Comparison of ENCODE assay signal across 9 cellular contexts in the genomic region with DNA sequence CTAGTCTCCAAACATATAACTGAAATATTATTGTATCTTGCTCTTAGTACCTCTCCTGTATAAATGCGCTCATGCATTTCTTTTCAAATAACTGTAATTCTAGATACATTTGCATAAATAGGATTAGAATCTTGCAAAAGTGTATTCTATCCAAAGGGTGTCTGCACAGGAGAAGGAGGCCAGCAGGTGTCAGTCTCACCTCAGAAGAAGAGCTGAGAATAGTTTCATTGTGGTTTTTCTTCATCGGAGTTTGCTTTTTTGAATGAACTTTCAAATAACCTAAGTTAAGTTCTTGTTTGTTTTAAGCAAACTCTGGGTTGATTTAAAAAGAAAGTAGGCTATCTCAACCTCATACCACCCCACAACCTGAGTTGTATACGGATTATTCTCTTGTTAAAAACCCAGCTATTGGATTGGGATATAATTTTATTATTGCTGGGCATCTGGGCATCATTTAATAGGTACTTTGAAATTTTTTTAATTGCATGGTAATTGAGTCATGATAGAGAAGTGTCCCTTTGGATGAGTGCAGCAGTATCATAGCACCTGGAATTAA.
DNase-seq lines count a peak whose midpoint lies in the region; ATAC-seq and TF ChIP-seq lines count a peak whose summit lies in the region.
"Had no signal": no experiment of that assay in that cellular context is flagged by ENCODE, and none has a peak within 500 bp of the region (broad histone marks: within the 10 kb centered on the region; RNA-seq: fewer than 3 reads in every experiment).

No MANE protein-coding gene starts in this region.

- peak; percentile 50 for ATAC-seq in GM19023 (IDR thresholded peaks at IDR 0.05; ENCODE audit: unreplicated experiment)

- no peak overlapping the region for H3K27ac ChIP-seq in C4-2B
- H3K27ac ChIP-seq in effector memory CD4-positive, alpha-beta T cell (ENCODE audit: insufficient read depth, low read length, poor library complexity, severe bottlenecking): no peak overlapping the region

- TF ChIP-seq CTCF in C4-2B (conservative IDR thresholded peaks at IDR 0.05) (peak; percentile 83), LNCaP clone FGC (IDR thresholded peaks at IDR 0.05; ENCODE audit: control insufficient read depth, extremely low read depth, insufficient read depth) (peak; percentile 79)

- no peaks in the 10 kb centered on the region for H3K36me3 ChIP-seq in effector memory CD4-positive, alpha-beta T cell (ENCODE audit: control insufficient read depth, insufficient read depth, low read length)

- no peaks in the 10 kb centered on the region for H3K4me1 ChIP-seq in effector memory CD4-positive, alpha-beta T cell (ENCODE audit: control insufficient read depth, insufficient read depth, low read length, poor library complexity, severe bottlenecking)

- H3K4me3 ChIP-seq in LNCaP clone FGC (ENCODE audit: low read depth, low read length): no peak overlapping the region
- H3K4me3 ChIP-seq in effector memory CD4-positive, alpha-beta T cell (ENCODE audit: insufficient read depth, low read depth, low read length, poor library complexity, severe bottlenecking): no peak overlapping the region
- H3K4me3 ChIP-seq: lung had no signal

- no peaks in the 10 kb centered on the region for H3K27me3 ChIP-seq in effector memory CD4-positive, alpha-beta T cell (replicated peaks; ENCODE audit: control insufficient read depth, insufficient read depth, low read length, poor library complexity, severe bottlenecking)

- H3K9me3 ChIP-seq in effector memory CD4-positive, alpha-beta T cell (ENCODE audit: control insufficient read depth, low read length): no peaks in the 10 kb centered on the region

- peak; percentile 3 for DNase-seq in LNCaP clone FGC (ENCODE audit: low read depth)
- peak; percentile 31 for DNase-seq in SKM-1 treated with dmso at 0.1 percent for 144 hours (lab: John Stamatoyannopoulos, UW; ENCODE audit: unreplicated experiment)
- DNase-seq in glomerular visceral epithelial cell (ENCODE audit: extremely low spot score): peak; percentile 69
- DNase-seq in retina: peak; percentile 59
- DNase-seq in activated T-cell treated with anti-CD3 and anti-CD28 coated beads for 4 hours: no peak
- DNase-seq in effector memory CD4-positive, alpha-beta T cell: no peak

Comparison
In these comparisons a context has a peak if more than half of its experiments do, and no peak if none do; other contexts are left out.
1. DNase-seq: peak in LNCaP clone FGC (single experiment), SKM-1 treated with dmso at 0.1 percent for 144 hours (single experiment), glomerular visceral epithelial cell (single experiment) and retina (single experiment); none in activated T-cell treated with anti-CD3 and anti-CD28 coated beads for 4 hours (single experiment) and effector memory CD4-positive, alpha-beta T cell (0 of 3).